20 cellular contexts compared by ENCODE assay signal in genomic region chr12:44696542-44696941, GRCh38.
DNase-seq lines count a peak whose midpoint lies in the region; ATAC-seq and TF ChIP-seq lines count a peak whose summit lies in the region.
"Had no signal": no experiment of that assay in that cellular context is flagged by ENCODE, and none has a peak within 500 bp of the region (broad histone marks: within the 10 kb centered on the region; RNA-seq: fewer than 3 reads in every experiment).

No MANE protein-coding gene starts in this region.

- in situ Hi-C loops in Caki2 (cut with HindIII; ENCODE audit: low pct_unique_long_range_greater_than_20kb, low sequenced_read_pairs) (no loop called here), astrocyte of the spinal cord (cut with HindIII; ENCODE audit: low sequenced_read_pairs) (no loop called here)

- peaks cover 12% of the 10 kb centered on the region for H3K4me1 ChIP-seq in HUES6 (ENCODE audit: control insufficient read depth, insufficient read depth, low read length)
- H3K4me1 ChIP-seq in mesendoderm (ENCODE audit: control insufficient read depth, low read depth, low read length): no peaks in the 10 kb centered on the region
- H3K4me1 ChIP-seq: left lung had no signal

- no peak overlapping the region for H2BK15ac ChIP-seq in mesendoderm (replicated peaks; ENCODE audit: low read depth)

- intact Hi-C loops in head of caudate nucleus (cut with DNase I): no loop called here

- no peaks in the 10 kb centered on the region for H3K79me1 ChIP-seq in mesendoderm (ENCODE audit: low read length)

- H3K23ac ChIP-seq in mesendoderm (ENCODE audit: low read length): no peak overlapping the region

- no peak overlapping the region for H3K18ac ChIP-seq in mesendoderm (ENCODE audit: low read length)

- H3K27ac ChIP-seq in HUES6 (ENCODE audit: low read depth, low read length) (0 out of 2 replicates have a peak overlapping the region, but pooled peaks have one; percentile 31), mesendoderm (ENCODE audit: low read depth, low read length) (no peak overlapping the region)
- H3K27ac ChIP-seq: left lung had no signal

- H3K27me3 ChIP-seq in HUES6 (ENCODE audit: control insufficient read depth, insufficient read depth, low read length) (no peaks in the 10 kb centered on the region), mesendoderm (ENCODE audit: insufficient read depth, low read length, poor library complexity) (no peaks in the 10 kb centered on the region)
- H3K27me3 ChIP-seq: left lung had no signal

- DNase-seq in Caki2 (ENCODE audit: low read depth) (peak; percentile 7), astrocyte of the spinal cord (ENCODE audit: low read depth, low spot score) (peak; percentile 2), mesendoderm (peak; percentile 40), NOMO-1 treated with dmso at 0.1 percent for 144 hours (lab: John Stamatoyannopoulos, UW; ENCODE audit: unreplicated experiment) (no peak), head of caudate nucleus (no peak)
- DNase-seq: activated CD4-positive, alpha-beta memory T cell treated with anti-CD3 and anti-CD28 coated beads, Interleukin-2, amount 10 ng/mL, durations not matched to agents 7 days and 5 days; activated naive CD8-positive, alpha-beta T cell treated with anti-CD3 and anti-CD28 coated beads, Interleukin-2, amount 10 ng/mL, durations not matched to agents 7 days and 5 days; C1 segment of cervical spinal cord; DMS 273 treated with DMSO at 0.1 percent for 48 hours; GF-D8; HCEC 1CT; left lung; naive B cell; NCI-H2029 treated with DMSO at 0.1 percent for 48 hours; NCI-H2227 treated with DMSO at 0.1 percent for 48 hours; occipital lobe; Right ventricle myocardium superior; T-cell had no signal

- H3K4me3 ChIP-seq in HUES6 (ENCODE audit: low read depth, low read length) (no peak overlapping the region), astrocyte of the spinal cord (ENCODE audit: low read depth, low read length) (no peak overlapping the region), mesendoderm (ENCODE audit: low read length) (no peak overlapping the region)
- H3K4me3 ChIP-seq: left lung had no signal

- H3K79me2 ChIP-seq in mesendoderm (ENCODE audit: control insufficient read depth, insufficient read depth, low read length): no peaks in the 10 kb centered on the region

- no peaks in the 10 kb centered on the region for H3K36me3 ChIP-seq in HUES6 (ENCODE audit: control insufficient read depth, insufficient read depth, low read length)
- H3K36me3 ChIP-seq in mesendoderm (ENCODE audit: control insufficient read depth, insufficient read depth, low read length): no peaks in the 10 kb centered on the region
- H3K36me3 ChIP-seq: left lung had no signal

- no peak overlapping the region for H3K4ac ChIP-seq in mesendoderm (ENCODE audit: low read depth, low read length)

- no peak overlapping the region for H2AK5ac ChIP-seq in mesendoderm (ENCODE audit: low read length)

- H3K9me3 ChIP-seq in HUES6 (ENCODE audit: control insufficient read depth, insufficient read depth, low read depth, low read length): no peaks in the 10 kb centered on the region
- H3K9me3 ChIP-seq: left lung had no signal

- no peak for TF ChIP-seq CTCF in astrocyte of the spinal cord (IDR thresholded peaks at IDR 0.05; ENCODE audit: low read depth, low read length)

- no peak overlapping the region for H3K4me2 ChIP-seq in mesendoderm (ENCODE audit: low read length)

- no peak overlapping the region for H2BK120ac ChIP-seq in mesendoderm (ENCODE audit: low read depth, low read length)

- no peak overlapping the region for H3K56ac ChIP-seq in mesendoderm (ENCODE audit: low read length)

- H4K5ac ChIP-seq in mesendoderm (ENCODE audit: low read length): no peak overlapping the region

- H3K9ac ChIP-seq in HUES6 (ENCODE audit: low read length) (no peak overlapping the region), mesendoderm (ENCODE audit: low read length) (no peak overlapping the region)

- H2BK5ac ChIP-seq in mesendoderm (ENCODE audit: low read length): no peak overlapping the region

- no peak overlapping the region for H4K8ac ChIP-seq in mesendoderm (ENCODE audit: low read depth, low read length)

- ATAC-seq in GM18519 (IDR thresholded peaks at IDR 0.05; ENCODE audit: low FRiP score, unreplicated experiment): no peak
- ATAC-seq: left lung, T-cell had no signal

Comparison
In these comparisons a context has a peak if more than half of its experiments do, and no peak if none do; other contexts are left out.
1. DNase-seq: peak in Caki2 (single experiment), astrocyte of the spinal cord (single experiment) and mesendoderm (single experiment); none in NOMO-1 treated with dmso at 0.1 percent for 144 hours (single experiment) and head of caudate nucleus (0 of 42).